ENCODE assay signal across 1 cellular context in genomic region chr4:139301143-139301820, GRCh38.
TF ChIP-seq lines count a peak whose summit lies in the region.

Gene NAA15 (plus strand): TSS chr4:139301505. CDS start chr4:139301778, 273 bp downstream.

TF ChIP-seq in HepG2, 621 proteins besides CTCF, POLR2A, EP300 and RAD21 (continued from another document and continues in another):
- no peak; the same call in 1 of the 2 replicates for TF ChIP-seq PRDM4 (CRISPR knock-in tag; IDR thresholded peaks at IDR 0.05; ENCODE audit: borderline replicate concordance)
- TF ChIP-seq CREBL2 (CRISPR knock-in tag; IDR thresholded peaks at IDR 0.05; ENCODE audit: borderline replicate concordance): no peak
- no peak for TF ChIP-seq CENPT (CRISPR knock-in tag; IDR thresholded peaks at IDR 0.05; ENCODE audit: low read depth)
- TF ChIP-seq STAT6 (CRISPR knock-in tag; IDR thresholded peaks at IDR 0.05; ENCODE audit: borderline replicate concordance): no peak
- 0 out of 2 replicates have a peak, but pooled peaks have one; percentile 9 for TF ChIP-seq NCOR1 (IDR thresholded peaks at IDR 0.05; ENCODE audit: borderline replicate concordance, low read length)
- no peak for TF ChIP-seq ZNF484 (CRISPR knock-in tag; IDR thresholded peaks at IDR 0.05; ENCODE audit: borderline replicate concordance, low read depth)
- TF ChIP-seq DR1 (CRISPR knock-in tag; IDR thresholded peaks at IDR 0.05): peak; percentile 91; the same call in 1 of the 2 replicates
- TF ChIP-seq TFDP2 (CRISPR knock-in tag; IDR thresholded peaks at IDR 0.05): peak; percentile 80
- 0 out of 2 replicates have a peak, but pooled peaks have one; percentile 78 for TF ChIP-seq DNMT3B (CRISPR knock-in tag; conservative IDR thresholded peaks at IDR 0.05)
- peak; percentile 91 for TF ChIP-seq KMT2B (CRISPR knock-in tag; IDR thresholded peaks at IDR 0.05)
- TF ChIP-seq ZNF510 (CRISPR knock-in tag; IDR thresholded peaks at IDR 0.05; ENCODE audit: low read depth): no peak
- no peak for TF ChIP-seq NFE2L2 (IDR thresholded peaks at IDR 0.05; ENCODE audit: low read length)
- peak; percentile 66; the same call in 1 of the 2 replicates for TF ChIP-seq ZNF543 (CRISPR knock-in tag; IDR thresholded peaks at IDR 0.05)
- no peak for TF ChIP-seq MATR3 (CRISPR knock-in tag; IDR thresholded peaks at IDR 0.05)
- TF ChIP-seq SNRNP70 (IDR thresholded peaks at IDR 0.05; ENCODE audit: low read depth, low read length): no peak
- no peak for TF ChIP-seq ZNF264 (CRISPR knock-in tag; IDR thresholded peaks at IDR 0.05)
- peak; percentile 70; the same call in 1 of the 2 replicates for TF ChIP-seq ZFP41 (CRISPR knock-in tag; IDR thresholded peaks at IDR 0.05; ENCODE audit: borderline replicate concordance)
- TF ChIP-seq USF2 (IDR thresholded peaks at IDR 0.05; ENCODE audit: low read depth, low read length): no peak
- TF ChIP-seq USF2 (CRISPR knock-in tag; IDR thresholded peaks at IDR 0.05; ENCODE audit: borderline replicate concordance): no peak
- TF ChIP-seq NR0B2 (CRISPR knock-in tag; IDR thresholded peaks at IDR 0.05): peak; percentile 91
- peak; percentile 68 for TF ChIP-seq HNRNPLL (IDR thresholded peaks at IDR 0.05; ENCODE audit: low read depth, low read length, poor library complexity, severe bottlenecking)
- TF ChIP-seq PCBP1 (IDR thresholded peaks at IDR 0.05; ENCODE audit: borderline replicate concordance, low read depth, low read length): peak; percentile 52; the same call in 1 of the 2 replicates
- peak; percentile 89 for TF ChIP-seq SP4 (CRISPR knock-in tag; IDR thresholded peaks at IDR 0.05)
- no peak for TF ChIP-seq ZBTB39 (CRISPR knock-in tag; IDR thresholded peaks at IDR 0.05)
- TF ChIP-seq SKI (IDR thresholded peaks at IDR 0.05; ENCODE audit: partially characterized antibody): peak; percentile 11
- peak; percentile 71 for TF ChIP-seq ZFY (CRISPR knock-in tag; IDR thresholded peaks at IDR 0.05)
- TF ChIP-seq TEAD3 (CRISPR knock-in tag; optimal IDR thresholded peaks at IDR 0.05; ENCODE audit: borderline replicate concordance): peak; percentile 26
- TF ChIP-seq REXO4 (CRISPR knock-in tag; IDR thresholded peaks at IDR 0.05; ENCODE audit: borderline replicate concordance): no peak
- peak; percentile 93 for TF ChIP-seq SPEN (CRISPR knock-in tag; IDR thresholded peaks at IDR 0.05; ENCODE audit: low read depth)
- TF ChIP-seq POLR2AphosphoS5 (IDR thresholded peaks at IDR 0.05; ENCODE audit: low read depth, low read length): peak; percentile 97
- TF ChIP-seq ZNF800 (CRISPR knock-in tag; IDR thresholded peaks at IDR 0.05): no peak
- TF ChIP-seq ZBTB21 (CRISPR knock-in tag; IDR thresholded peaks at IDR 0.05): no peak
- peak; percentile 86; the same call in 1 of the 2 replicates for TF ChIP-seq TFDP1 (CRISPR knock-in tag; IDR thresholded peaks at IDR 0.05; ENCODE audit: borderline replicate concordance)
- TF ChIP-seq DRAP1 (CRISPR knock-in tag; IDR thresholded peaks at IDR 0.05): peak; percentile 98
- TF ChIP-seq AFF4 (CRISPR knock-in tag; IDR thresholded peaks at IDR 0.05): no peak
- peak; percentile 81; the same call in 1 of the 2 replicates for TF ChIP-seq MXD4 (CRISPR knock-in tag; IDR thresholded peaks at IDR 0.05)
- TF ChIP-seq ZIK1 (CRISPR knock-in tag; IDR thresholded peaks at IDR 0.05; ENCODE audit: borderline replicate concordance, low read depth): no peak
- TF ChIP-seq ZNF253 (CRISPR knock-in tag; IDR thresholded peaks at IDR 0.05; ENCODE audit: borderline replicate concordance): no peak
